In genomic region chr1:109083923-109084322, GRCh38 we compare ENCODE assay signal across 1 cellular context.
TF ChIP-seq lines count a peak whose summit lies in the region.

No MANE protein-coding gene starts in this region.

TF ChIP-seq in HepG2, 621 proteins besides CTCF, POLR2A, EP300 and RAD21:
- TF ChIP-seq SMC3 (IDR thresholded peaks at IDR 0.05; ENCODE audit: low read length) (no peak), SOX13 (IDR thresholded peaks at IDR 0.05) (no peak), SOX13 (CRISPR knock-in tag; conservative IDR thresholded peaks at IDR 0.05 in 1 of 2, IDR thresholded peaks at IDR 0.05 in 1 of 2) (peak in 1 of 2 experiments; percentile 27; a peak in 1 of 4 replicates), CEBPB (IDR thresholded peaks at IDR 0.05; ENCODE audit: borderline replicate concordance, low read depth, low read length) (peak; percentile 28; the same call in 1 of the 2 replicates), ZNF644 (CRISPR knock-in tag; IDR thresholded peaks at IDR 0.05; ENCODE audit: low read depth) (peak; percentile 51; the same call in 1 of the 2 replicates), ZBTB34 (CRISPR knock-in tag; IDR thresholded peaks at IDR 0.05) (peak; percentile 68; the same call in 1 of the 2 replicates), SALL1 (CRISPR knock-in tag; IDR thresholded peaks at IDR 0.05) (0 out of 2 replicates have a peak, but pooled peaks have one; percentile 27), ZNF574 (CRISPR knock-in tag; IDR thresholded peaks at IDR 0.05) (0 out of 2 replicates have a peak, but pooled peaks have one; percentile 18), PBX2 (CRISPR knock-in tag; IDR thresholded peaks at IDR 0.05) (peak; percentile 77), FOXA1 (IDR thresholded peaks at IDR 0.05) (no peak), FOXA1 (CRISPR knock-in tag; IDR thresholded peaks at IDR 0.05) (0 out of 2 replicates have a peak, but pooled peaks have one; percentile 3), SMAD3 (CRISPR knock-in tag; IDR thresholded peaks at IDR 0.05) (0 out of 2 replicates have a peak, but pooled peaks have one; percentile 4), ZNF430 (CRISPR knock-in tag; IDR thresholded peaks at IDR 0.05) (0 out of 2 replicates have a peak, but pooled peaks have one; percentile 35), POGZ (CRISPR knock-in tag; IDR thresholded peaks at IDR 0.05) (no peak), EEA1 (CRISPR knock-in tag; IDR thresholded peaks at IDR 0.05; ENCODE audit: borderline replicate concordance) (no peak), SOX5 (CRISPR knock-in tag; IDR thresholded peaks at IDR 0.05; ENCODE audit: borderline replicate concordance) (peak; percentile 33; the same call in 1 of the 2 replicates)
